Comparison of ENCODE assay signal across 10 cellular contexts in genomic region chr11:129344301-129344940, GRCh38. TPM values are rescaled to one million over a fixed set of nuclear protein-coding genes. Genes with fewer than 3 reads are reported as not detected.
DNase-seq lines count a peak whose midpoint lies in the region; ATAC-seq, FAIRE-seq and TF ChIP-seq lines count a peak whose summit lies in the region.
"Not testable (repeated sequence)": the region's sequence is repeated elsewhere in the genome, so short reads cannot be mapped to it uniquely, and the experiment has no call there.
"Had no signal": no experiment of that assay in that cellular context is flagged by ENCODE, and none has a peak within 500 bp of the region (broad histone marks: within the 10 kb centered on the region; RNA-seq: fewer than 3 reads in every experiment).

No MANE protein-coding gene starts in this region.

- CTCF ChIA-PET in CD4-positive, alpha-beta T cell (lab: Charles Lee); HepG2 (lab: Yijun Ruan, JAX; ENCODE audit: low intra/inter-chr PET ratio, low total read pairs): not testable (repeated sequence)

- peak in 8 of 10 experiments; percentile 29 to 64 (median 38) for DNase-seq in CD4-positive, alpha-beta T cell
- DNase-seq in NCI-H2227 (lab: John Stamatoyannopoulos, UW; ENCODE audit: unreplicated experiment), result peak; percentile 11
- DNase-seq in activated CD4-positive, alpha-beta T cell treated with anti-CD3 and anti-CD28 coated beads, Interleukin-2, amount 10 ng/mL, durations not matched to agents 24 days and 14 days, result peak; percentile 19
- peak; percentile 9 for DNase-seq in activated T-cell treated with anti-CD3 and anti-CD28 coated beads, Interleukin-2, amount 50 U/mL, for 4 hours
- DNase-seq in activated naive CD8-positive, alpha-beta T cell treated with anti-CD3 and anti-CD28 coated beads, Interleukin-2, amount 10 ng/mL, durations not matched to agents 7 days and 5 days, result peak; percentile 41
- not testable (repeated sequence) for DNase-seq in HepG2 (ENCODE audit: low spot score); progenitor cell of endocrine pancreas (ENCODE audit: low spot score, unreplicated experiment)

- FAIRE-seq in HepG2 (lab: Jason Lieb, UNC), result not testable (repeated sequence)

- H3K4me1 ChIP-seq in HUES64 (ENCODE audit: insufficient read depth, low read length); HepG2 (ENCODE audit: insufficient read depth, low read length): not testable (repeated sequence)

- not testable (repeated sequence) for ATAC-seq in CD4-positive, alpha-beta T cell (ENCODE audit: poor library complexity); activated T-cell treated with anti-CD3 and anti-CD28 coated beads, Interleukin-2, amount 50 U/mL, for 4 hours; activated naive CD8-positive, alpha-beta T cell treated with anti-CD3 and anti-CD28 coated beads, Interleukin-2, amount 10 ng/mL, durations not matched to agents 7 days and 5 days (ENCODE audit: low read depth); HepG2

- not testable (repeated sequence) for H3K4me1 Mint-ChIP-seq in CD4-positive, alpha-beta T cell (ENCODE audit: low read depth); activated CD4-positive, alpha-beta T cell treated with anti-CD3 and anti-CD28 coated beads, Interleukin-2, amount 10 ng/mL, durations not matched to agents 24 days and 14 days; activated T-cell treated with anti-CD3 and anti-CD28 coated beads, Interleukin-2, amount 50 U/mL, for 4 hours (ENCODE audit: low read depth); activated naive CD8-positive, alpha-beta T cell treated with anti-CD3 and anti-CD28 coated beads, Interleukin-2, amount 10 ng/mL, durations not matched to agents 7 days and 5 days; progenitor cell of endocrine pancreas (ENCODE audit: low read depth)

- H3K36me3 Mint-ChIP-seq in CD4-positive, alpha-beta T cell (ENCODE audit: low read depth); activated CD4-positive, alpha-beta T cell treated with anti-CD3 and anti-CD28 coated beads, Interleukin-2, amount 10 ng/mL, durations not matched to agents 24 days and 14 days (ENCODE audit: low read depth); activated T-cell treated with anti-CD3 and anti-CD28 coated beads, Interleukin-2, amount 50 U/mL, for 4 hours (ENCODE audit: insufficient read depth); activated naive CD8-positive, alpha-beta T cell treated with anti-CD3 and anti-CD28 coated beads, Interleukin-2, amount 10 ng/mL, durations not matched to agents 7 days and 5 days; progenitor cell of endocrine pancreas (ENCODE audit: insufficient read depth): not testable (repeated sequence)

- not testable (repeated sequence) for H3K9me3 Mint-ChIP-seq in CD4-positive, alpha-beta T cell; activated CD4-positive, alpha-beta T cell treated with anti-CD3 and anti-CD28 coated beads, Interleukin-2, amount 10 ng/mL, durations not matched to agents 24 days and 14 days; activated T-cell treated with anti-CD3 and anti-CD28 coated beads, Interleukin-2, amount 50 U/mL, for 4 hours; activated naive CD8-positive, alpha-beta T cell treated with anti-CD3 and anti-CD28 coated beads, Interleukin-2, amount 10 ng/mL, durations not matched to agents 7 days and 5 days; progenitor cell of endocrine pancreas (ENCODE audit: low read depth)

- H3K27ac Mint-ChIP-seq in CD4-positive, alpha-beta T cell, result peak overlapping the region; percentile 65
- H3K27ac Mint-ChIP-seq in activated CD4-positive, alpha-beta T cell treated with anti-CD3 and anti-CD28 coated beads, Interleukin-2, amount 10 ng/mL, durations not matched to agents 24 days and 14 days; activated naive CD8-positive, alpha-beta T cell treated with anti-CD3 and anti-CD28 coated beads, Interleukin-2, amount 10 ng/mL, durations not matched to agents 7 days and 5 days; progenitor cell of endocrine pancreas: not testable (repeated sequence)

- 56% methylated on average over 23 of the region's 23 CpGs for WGBS in HUES64
- 57% methylated on average over 9 of the region's 23 CpGs for WGBS in HepG2 (ENCODE audit: low lambda C conversion rate)

- peak overlapping the region; percentile 32; the same call in 1 of the 2 replicates for H3K4me3 ChIP-seq in HUES64 (ENCODE audit: low read length)
- H3K4me3 ChIP-seq in HepG2 (replicated peaks in 1 of 3; ENCODE audit: insufficient read depth in 1 of 3, low read depth in 2 of 3, low read length in 3 of 3), result peak overlapping the region in 2 of 3 experiments; percentile 44 to 48; a peak in 4 of 6 replicates

- TF ChIP-seq POLR2A in HepG2 (IDR thresholded peaks at IDR 0.05; ENCODE audit: insufficient read depth in 1 of 2, low read depth in 2 of 2, low read length in 2 of 2), result not testable (repeated sequence)

- POLR2A ChIA-PET in CD4-positive, alpha-beta T cell (lab: Charles Lee), result interaction anchor here (0.7 to 0.8 kb wide), 2 partner anchors 13 to 32 kb away, joined by 3 read pairs; partner anchors contain the start of gene BARX2
- POLR2A ChIA-PET in activated naive CD8-positive, alpha-beta T cell treated with anti-CD3 and anti-CD28 coated beads, Interleukin-2, amount 10 ng/mL, durations not matched to agents 7 days and 5 days (lab: Charles Lee); HepG2 (lab: Yijun Ruan, JAX): not testable (repeated sequence)

- in situ Hi-C loops in HepG2 (cut with HindIII; ENCODE audit: extremely low pct_ligation_motif_present, low pct_unique_long_range_greater_than_20kb), result not testable (repeated sequence)

- not testable (repeated sequence) for H2AFZ ChIP-seq in HepG2 (ENCODE audit: low read length)

- H3K9me3 ChIP-seq in CD4-positive, alpha-beta T cell (ENCODE audit: control insufficient read depth, low read length); HUES64 (ENCODE audit: insufficient read depth, low read depth, low read length); HepG2 (ENCODE audit: low read length): not testable (repeated sequence)

- H3K9ac ChIP-seq in HUES64 (ENCODE audit: low read depth, low read length); HepG2 (ENCODE audit: insufficient read depth, low read depth, low read length): not testable (repeated sequence)

- not testable (repeated sequence) for TF ChIP-seq CTCF in CD4-positive, alpha-beta T cell (IDR thresholded peaks at IDR 0.05); HepG2 (CRISPR knock-in tag; IDR thresholded peaks at IDR 0.05); progenitor cell of endocrine pancreas (IDR thresholded peaks at IDR 0.05; ENCODE audit: unreplicated experiment)

- TF ChIP-seq EP300 in HepG2 (IDR thresholded peaks at IDR 0.05; ENCODE audit: low read depth in 2 of 2, low read length in 2 of 2); HepG2 (CRISPR knock-in tag; IDR thresholded peaks at IDR 0.05; ENCODE audit: borderline replicate concordance): not testable (repeated sequence)

- H3K27me3 ChIP-seq in CD4-positive, alpha-beta T cell (ENCODE audit: control insufficient read depth, insufficient read depth, low read length); HUES64 (ENCODE audit: insufficient read depth, low read length); HepG2 (ENCODE audit: control insufficient read depth in 1 of 2, insufficient read depth in 2 of 2, low read length in 2 of 2): not testable (repeated sequence)

- not testable (repeated sequence) for H3K36me3 ChIP-seq in HUES64 (ENCODE audit: insufficient read depth, low read length); HepG2 (replicated peaks in 1 of 2; ENCODE audit: control insufficient read depth in 1 of 2, insufficient read depth in 2 of 2, low read length in 2 of 2)

- not testable (repeated sequence) for H4K20me1 ChIP-seq in HepG2 (ENCODE audit: insufficient read depth, low read length)

- H3K27ac ChIP-seq in CD4-positive, alpha-beta T cell (ENCODE audit: low read depth, low read length); HUES64 (ENCODE audit: low read depth, low read length); HepG2 (ENCODE audit: extremely low read length, insufficient read depth, low read length): not testable (repeated sequence)

- H3K27me3 Mint-ChIP-seq in CD4-positive, alpha-beta T cell; activated CD4-positive, alpha-beta T cell treated with anti-CD3 and anti-CD28 coated beads, Interleukin-2, amount 10 ng/mL, durations not matched to agents 24 days and 14 days; activated T-cell treated with anti-CD3 and anti-CD28 coated beads, Interleukin-2, amount 50 U/mL, for 4 hours (ENCODE audit: low read depth); activated naive CD8-positive, alpha-beta T cell treated with anti-CD3 and anti-CD28 coated beads, Interleukin-2, amount 10 ng/mL, durations not matched to agents 7 days and 5 days; progenitor cell of endocrine pancreas: not testable (repeated sequence)

- BruUV-seq in HepG2 (replicated peaks; lab: Mats Ljungman, UMichigan), result not testable (repeated sequence)

- H3K4me3 Mint-ChIP-seq in CD4-positive, alpha-beta T cell, result peak overlapping the region; percentile 38
- not testable (repeated sequence) for H3K4me3 Mint-ChIP-seq in activated CD4-positive, alpha-beta T cell treated with anti-CD3 and anti-CD28 coated beads, Interleukin-2, amount 10 ng/mL, durations not matched to agents 24 days and 14 days; activated T-cell treated with anti-CD3 and anti-CD28 coated beads, Interleukin-2, amount 50 U/mL, for 4 hours
- peak overlapping the region; percentile 3 for H3K4me3 Mint-ChIP-seq in activated naive CD8-positive, alpha-beta T cell treated with anti-CD3 and anti-CD28 coated beads, Interleukin-2, amount 10 ng/mL, durations not matched to agents 7 days and 5 days
- peak overlapping the region; percentile 12 for H3K4me3 Mint-ChIP-seq in progenitor cell of endocrine pancreas (ENCODE audit: low read depth)

- intact Hi-C loops in CD4-positive, alpha-beta T cell (cut with DNase I, micrococcal nuclease); activated CD4-positive, alpha-beta T cell treated with anti-CD3 and anti-CD28 coated beads, Interleukin-2, amount 10 ng/mL, durations not matched to agents 24 days and 14 days (cut with micrococcal nuclease); HepG2 (cut with micrococcal nuclease; ENCODE audit: unreplicated experiment): not testable (repeated sequence)

- H3K4me2 ChIP-seq in HepG2 (ENCODE audit: low read depth, low read length), result peak overlapping the region; percentile 28; the same call in 1 of the 2 replicates

- not testable (repeated sequence) for H3K79me2 ChIP-seq in HepG2 (ENCODE audit: insufficient read depth, low read length)

- not testable (repeated sequence) for TF ChIP-seq RAD21 in HepG2 (CRISPR knock-in tag; IDR thresholded peaks at IDR 0.05)

RNA-seq across cellular contexts. Expression of gene BARX2, which starts 31.2 kb away (rescaled TPM):
- not detected for total RNA-seq in CD4-positive, alpha-beta T cell
- polyA plus RNA-seq in HUES64 (2013, experiment 1 of 2), result not detected
- not detected for polyA plus RNA-seq in HUES64 (2013, experiment 2 of 2)
- 4.1 and 4.7 TPM in 2 replicates for total RNA-seq in activated CD4-positive, alpha-beta T cell treated with anti-CD3 and anti-CD28 coated beads, Interleukin-2, amount 10 ng/mL, durations not matched to agents 24 days and 14 days
- under 1 TPM; 0.11 to 0.87 (median 0.28) TPM for total RNA-seq in activated T-cell treated with anti-CD3 and anti-CD28 coated beads, Interleukin-2, amount 50 U/mL, for 4 hours
- not detected for total RNA-seq in activated naive CD8-positive, alpha-beta T cell treated with anti-CD3 and anti-CD28 coated beads, Interleukin-2, amount 10 ng/mL, durations not matched to agents 7 days and 5 days
- total RNA-seq in HepG2 (2016; rRNA removed; fragmentation: Illumina TruSeq; extraction: Trizol) (not detected in 2 replicates), progenitor cell of endocrine pancreas (2.4 and 3.7 TPM in 2 replicates)
- not detected in 2 replicates for total RNA-seq in HepG2 (2016; cell fraction: cytosol; rRNA removed; fragmentation: Illumina TruSeq; extraction: Trizol; ENCODE audit: low read depth)
- not detected in 2 replicates for total RNA-seq in HepG2 (2016; cell fraction: insoluble cytoplasmic fraction; rRNA removed; fragmentation: Illumina TruSeq; extraction: Trizol)
- total RNA-seq in HepG2 (2016; cell fraction: membrane; rRNA removed; fragmentation: Illumina TruSeq; extraction: Trizol), result not detected in 2 replicates
- not detected in 2 replicates for total RNA-seq in HepG2 (2016; cell fraction: nucleus; rRNA removed; fragmentation: Illumina TruSeq; extraction: Trizol)
- not detected in 2 replicates for polyA plus RNA-seq in HepG2 (2011; rRNA removed)
- polyA plus RNA-seq in HepG2 (2011; cell fraction: cytosol; rRNA removed), result not detected in 2 replicates
- polyA plus RNA-seq in HepG2 (2011; cell fraction: nucleus; rRNA removed), result not detected in 2 replicates
- polyA plus RNA-seq in HepG2 (2012), result not detected in 2 replicates
- polyA plus RNA-seq in HepG2 (2016; cell fraction: cytosol; fragmentation: Illumina TruSeq; extraction: Trizol; ENCODE audit: low read depth), result not detected in 2 replicates
- polyA plus RNA-seq in HepG2 (2016; cell fraction: insoluble cytoplasmic fraction; fragmentation: Illumina TruSeq; extraction: Trizol; ENCODE audit: low read depth), result not detected in 2 replicates
- polyA plus RNA-seq in HepG2 (2016; cell fraction: membrane; fragmentation: Illumina TruSeq; extraction: Trizol; ENCODE audit: low read depth), result not detected in 2 replicates
- polyA plus RNA-seq in HepG2 (2016; cell fraction: nucleus; fragmentation: Illumina TruSeq; extraction: Trizol; ENCODE audit: insufficient read depth, low read depth), result not detected in 2 replicates
- 0.16 TPM in 1 of 2 replicates, not detected in the other for polyA minus RNA-seq in HepG2 (2011; rRNA and poly(A)+ RNA removed; ENCODE audit: low replicate concordance)
- not detected in 2 replicates for polyA minus RNA-seq in HepG2 (2011; cell fraction: cytosol; rRNA and poly(A)+ RNA removed)
- polyA minus RNA-seq in HepG2 (2011; cell fraction: nucleus; rRNA and poly(A)+ RNA removed), result not detected in 2 replicates
- total RNA-seq: H4 had no signal
- polyA plus RNA-seq: BJ had no signal
